9 cellular contexts compared by ENCODE assay signal in genomic region chr7:19442016-19442785, GRCh38.
DNase-seq lines count a peak whose midpoint lies in the region; ATAC-seq and TF ChIP-seq lines count a peak whose summit lies in the region.
"Had no signal": no experiment of that assay in that cellular context is flagged by ENCODE, and none has a peak within 500 bp of the region (broad histone marks: within the 10 kb centered on the region; RNA-seq: fewer than 3 reads in every experiment).

No MANE protein-coding gene starts in this region.

- no peaks in the 10 kb centered on the region for H3K36me3 ChIP-seq in Loucy (ENCODE audit: insufficient read depth, low read length)
- H3K36me3 ChIP-seq in neuronal stem cell (replicated peaks in 1 of 2; ENCODE audit: control insufficient read depth in 2 of 2, insufficient read depth in 2 of 2, low read length in 2 of 2) = no peaks in the 10 kb centered on the region
- H3K36me3 ChIP-seq in vagina = no peaks in the 10 kb centered on the region
- no peaks in the 10 kb centered on the region for H3K36me3 ChIP-seq in thyroid gland

- TF ChIP-seq CTCF in Loucy (conservative IDR thresholded peaks at IDR 0.05; ENCODE audit: low read length) = peak; percentile 87
- TF ChIP-seq CTCF in vagina (IDR thresholded peaks at IDR 0.05) = no peak
- TF ChIP-seq CTCF in thyroid gland (IDR thresholded peaks at IDR 0.05) = peak in 1 of 6 experiments; percentile 32

- H3K27me3 ChIP-seq in Loucy (ENCODE audit: insufficient read depth, low read length, poor library complexity, severe bottlenecking) (no peaks in the 10 kb centered on the region), neuronal stem cell (ENCODE audit: control insufficient read depth in 3 of 3, insufficient read depth in 3 of 3, low read depth in 1 of 3, low read length in 3 of 3) (no peaks in the 10 kb centered on the region), vagina (no peaks in the 10 kb centered on the region), thyroid gland (no peaks in the 10 kb centered on the region)

- H4K91ac ChIP-seq in neuronal stem cell (ENCODE audit: low read depth, low read length, poor library complexity) = no peak overlapping the region

- WGBS in neuronal stem cell (ENCODE audit: extremely low coverage in 2 of 2, insufficient read length in 2 of 2, insufficient replicate concordance in 1 of 2), 2 donors = no CpG with 5 or more reads among the region's 4 CpGs
- 56 to 58% methylated on average over 4 of the region's 4 CpGs for WGBS in thyroid gland, 2 donors

- no peaks in the 10 kb centered on the region for H4K20me1 ChIP-seq in Loucy (ENCODE audit: insufficient read depth, low read length, poor library complexity, severe bottlenecking)

- H3K9me3 ChIP-seq in Loucy (ENCODE audit: insufficient read depth, low read depth, low read length) (no peaks in the 10 kb centered on the region), neuronal stem cell (replicated peaks in 1 of 2; ENCODE audit: control insufficient read depth in 2 of 2, insufficient read depth in 1 of 2, low read depth in 1 of 2, low read length in 2 of 2) (no peaks in the 10 kb centered on the region), vagina (no peaks in the 10 kb centered on the region), thyroid gland (no peaks in the 10 kb centered on the region)

- H3K14ac ChIP-seq in neuronal stem cell (ENCODE audit: low read length) = no peak overlapping the region

- H2BK15ac ChIP-seq in neuronal stem cell (ENCODE audit: low read length) = no peak overlapping the region

- H3K23ac ChIP-seq in neuronal stem cell (ENCODE audit: low read depth, low read length, poor library complexity) = no peak overlapping the region

- H4K8ac ChIP-seq in neuronal stem cell (ENCODE audit: low read depth, low read length) = no peak overlapping the region

- H3K4me2 ChIP-seq in Loucy (ENCODE audit: low read depth, low read length, poor library complexity, severe bottlenecking) (no peak overlapping the region), neuronal stem cell (ENCODE audit: insufficient read depth, low read length, poor library complexity, severe bottlenecking) (no peak overlapping the region)

- no peaks in the 10 kb centered on the region for H3K9me2 ChIP-seq in Loucy (replicated peaks; ENCODE audit: low read depth, low read length)

- H2AFZ ChIP-seq in Loucy (ENCODE audit: low read length) = peak overlapping the region; percentile 8; the same call in 1 of the 2 replicates
- no peak overlapping the region for H2AFZ ChIP-seq in neuronal stem cell (ENCODE audit: low read length)

- H3K4ac ChIP-seq in neuronal stem cell (ENCODE audit: low read length) = no peak overlapping the region

- no peaks in the 10 kb centered on the region for H3F3A ChIP-seq in Loucy (ENCODE audit: low read depth)

- H3K4me3 ChIP-seq in Loucy (ENCODE audit: low read length, poor library complexity, severe bottlenecking) (no peak overlapping the region), neuronal stem cell (ENCODE audit: low read length in 2 of 2) (no peak overlapping the region), vagina (no peak overlapping the region), thyroid gland (replicated peaks in 1 of 3) (no peak overlapping the region)

- intact Hi-C loops in vagina (cut with DNase I) (no loop called here), thyroid gland (cut with DNase I) (no loop called here), posterior vena cava (cut with DNase I) (no loop called here)

- H3K79me2 ChIP-seq in Loucy (ENCODE audit: insufficient read depth, low read length) = no peaks in the 10 kb centered on the region

- H2AK5ac ChIP-seq in neuronal stem cell (ENCODE audit: low read depth, low read length) = no peak overlapping the region

- ATAC-seq in GM18498 (IDR thresholded peaks at IDR 0.05; ENCODE audit: unreplicated experiment) (peak; percentile 54), HG02840 (IDR thresholded peaks at IDR 0.05; ENCODE audit: low FRiP score, unreplicated experiment) (no peak)

- H2BK5ac ChIP-seq in neuronal stem cell (ENCODE audit: low read length) = no peak overlapping the region

- peak; percentile 76 for DNase-seq in amniotic epithelial cell (ENCODE audit: low read depth)
- peak; percentile 14 for DNase-seq in neuronal stem cell (ENCODE audit: low spot score)
- no peak for DNase-seq in vagina (ENCODE audit: extremely low spot score in 2 of 2)
- DNase-seq in thyroid gland = no peak
- no peak for DNase-seq in posterior vena cava (ENCODE audit: low spot score)
- DNase-seq: naive B cell had no signal

- no peak overlapping the region for H2BK12ac ChIP-seq in neuronal stem cell (ENCODE audit: low read length)

- H3K18ac ChIP-seq in neuronal stem cell (ENCODE audit: low read length) = no peak overlapping the region

- H3K27ac ChIP-seq in neuronal stem cell (replicated peaks; ENCODE audit: low read length) (no peak overlapping the region), vagina (no peak overlapping the region), thyroid gland (no peak overlapping the region)

- no peaks in the 10 kb centered on the region for H3K79me1 ChIP-seq in neuronal stem cell (ENCODE audit: low read depth, low read length)

- H3K4me1 ChIP-seq in Loucy (ENCODE audit: insufficient read depth, low read length, poor library complexity, severe bottlenecking) (peaks cover 20% of the 10 kb centered on the region), neuronal stem cell (ENCODE audit: control insufficient read depth in 2 of 2, insufficient read depth in 1 of 2, low read depth in 1 of 2, low read length in 2 of 2) (no peaks in the 10 kb centered on the region), vagina (no peaks in the 10 kb centered on the region), thyroid gland (no peaks in the 10 kb centered on the region)

- TF ChIP-seq POLR2A in vagina (IDR thresholded peaks at IDR 0.05) (no peak), thyroid gland (IDR thresholded peaks at IDR 0.05) (no peak)

- H2BK120ac ChIP-seq in neuronal stem cell (ENCODE audit: low read depth, low read length) = no peak overlapping the region

- no peak overlapping the region for H3K9ac ChIP-seq in Loucy (ENCODE audit: low read depth, low read length, poor library complexity, severe bottlenecking)
- H3K9ac ChIP-seq in neuronal stem cell (ENCODE audit: low read depth, low read length, poor library complexity) = no peak overlapping the region

Comparison
In these comparisons a context has a peak if more than half of its experiments do, and no peak if none do; other contexts are left out.
1. DNase-seq: peak in amniotic epithelial cell (single experiment) and neuronal stem cell (single experiment); none in vagina (0 of 2), thyroid gland (0 of 2) and posterior vena cava (single experiment).